In the genomic region with DNA sequence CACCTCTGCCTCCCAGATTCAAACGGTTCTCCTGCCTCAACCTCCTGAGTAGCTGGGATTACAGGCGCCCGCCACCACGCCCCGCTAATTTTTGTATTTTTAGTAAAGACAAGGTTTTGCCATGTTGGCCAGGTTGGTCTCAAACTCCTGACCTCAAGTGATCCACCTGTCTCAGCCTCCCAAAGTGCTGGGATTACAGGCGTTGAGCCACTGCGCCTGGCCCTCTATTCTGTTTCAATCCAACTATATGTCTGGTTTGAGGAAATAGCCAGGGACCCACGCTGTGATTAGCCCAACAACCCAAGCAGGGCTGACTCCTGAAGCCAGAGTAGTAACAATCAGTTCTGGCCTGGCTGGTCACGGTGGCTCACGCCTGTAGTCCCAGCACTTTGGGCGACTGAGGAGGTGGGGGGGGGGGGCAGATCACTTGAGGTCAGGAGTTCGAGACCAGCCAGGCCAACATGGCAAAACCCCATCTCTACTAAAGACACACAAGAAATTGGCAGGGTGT, we compare ENCODE assay signal across 8 cellular contexts. TPM values are rescaled to one million over a fixed set of nuclear protein-coding genes. Genes with fewer than 3 reads are reported as not detected.
DNase-seq lines count a peak whose midpoint lies in the region; ATAC-seq, FAIRE-seq and TF ChIP-seq lines count a peak whose summit lies in the region.
"Not testable (repeated sequence)": the region's sequence is repeated elsewhere in the genome, so short reads cannot be mapped to it uniquely, and the experiment has no call there.

No MANE protein-coding gene starts in this region.

- not testable (repeated sequence) for H3K4ac ChIP-seq in IMR-90 (ENCODE audit: low read depth, low read length)
- peak overlapping the region; percentile 52 for H3K4ac ChIP-seq in mesendoderm (ENCODE audit: low read depth, low read length)

- in situ Hi-C loops in IMR-90 (cut with MboI; ENCODE audit: low sequenced_read_pairs); GM12878 (cut with MboI): not testable (repeated sequence)

- H3K14ac ChIP-seq in IMR-90 (replicated peaks; ENCODE audit: low read depth, low read length): not testable (repeated sequence)

- not testable (repeated sequence) for H3K36me3 Mint-ChIP-seq in endodermal cell (ENCODE audit: low read depth)

- not testable (repeated sequence) for H3K4me3 ChIP-seq in A549; IMR-90 (ENCODE audit: insufficient read depth, low read depth, low read length); PC-9; RWPE2 (ENCODE audit: severe bottlenecking); GM12878; endodermal cell (ENCODE audit: low read length); mesendoderm (ENCODE audit: low read length); sigmoid colon

- H2BK5ac ChIP-seq in IMR-90 (ENCODE audit: low read depth, low read length, poor library complexity, severe bottlenecking); mesendoderm (ENCODE audit: low read length): not testable (repeated sequence)

- peaks cover 29% of the 10 kb centered on the region for H3K4me1 Mint-ChIP-seq in endodermal cell

- not testable (repeated sequence) for BruUV-seq in IMR-90 (replicated peaks; lab: Mats Ljungman, UMichigan); PC-9 (replicated peaks; lab: Mats Ljungman, UMichigan); GM12878 (replicated peaks; lab: Mats Ljungman, UMichigan)

- H3K79me1 ChIP-seq in IMR-90 (ENCODE audit: low read depth in 1 of 2, low read length in 2 of 2); mesendoderm (ENCODE audit: low read length): not testable (repeated sequence)

- H2AK5ac ChIP-seq in IMR-90 (ENCODE audit: low read depth, low read length): peak overlapping the region; percentile 33; the same call in 1 of the 2 replicates
- H2AK5ac ChIP-seq in mesendoderm (ENCODE audit: low read length): not testable (repeated sequence)

- not testable (repeated sequence) for H3K4me2 ChIP-seq in A549; IMR-90 (ENCODE audit: low read depth, low read length); GM12878 (ENCODE audit: control insufficient read depth, insufficient read depth); mesendoderm (ENCODE audit: low read length)
- peak overlapping the region; percentile 36; the same call in 1 of the 2 replicates for H3K4me2 ChIP-seq in PC-9

- TF ChIP-seq EP300 in A549 (IDR thresholded peaks at IDR 0.05); GM12878 (IDR thresholded peaks at IDR 0.05; ENCODE audit: borderline replicate concordance in 1 of 2, control insufficient read depth in 1 of 2, low read depth in 2 of 2, low read length in 2 of 2); sigmoid colon (IDR thresholded peaks at IDR 0.05): not testable (repeated sequence)

- H3K56ac ChIP-seq in IMR-90 (ENCODE audit: extremely low read depth, insufficient read depth, low read length); mesendoderm (ENCODE audit: low read length): not testable (repeated sequence)

- not testable (repeated sequence) for TF ChIP-seq POLR2A in A549 (IDR thresholded peaks at IDR 0.05; ENCODE audit: low read length); IMR-90 (IDR thresholded peaks at IDR 0.05; ENCODE audit: low read depth, low read length); GM12878 (IDR thresholded peaks at IDR 0.05; ENCODE audit: low read depth, low read length); sigmoid colon (IDR thresholded peaks at IDR 0.05)

- H3K9me3 Mint-ChIP-seq in endodermal cell: not testable (repeated sequence)

- H3K23ac ChIP-seq in IMR-90 (ENCODE audit: low read depth, low read length); mesendoderm (ENCODE audit: low read length): not testable (repeated sequence)

- H3K27me3 Mint-ChIP-seq in endodermal cell (ENCODE audit: insufficient read depth): not testable (repeated sequence)

- SMC1A ChIA-PET in GM12878 (lab: Charles Lee; ENCODE audit: uncharacterized antibody, unreplicated experiment): interaction anchor here (1.2 kb wide), 1 partner anchor 25 kb away, joined by 3 read pairs; no protein-coding TSS in a partner anchor

- not testable (repeated sequence) for H3K9me2 ChIP-seq in PC-9 (ENCODE audit: insufficient read depth)

- not testable (repeated sequence) for H3K9me1 ChIP-seq in IMR-90 (ENCODE audit: insufficient read depth, low read length)

- H2AFZ ChIP-seq in IMR-90 (replicated peaks; ENCODE audit: low read length, poor library complexity); PC-9; GM12878 (ENCODE audit: control insufficient read depth, low read depth, low read length): not testable (repeated sequence)

- not testable (repeated sequence) for H4K20me1 ChIP-seq in IMR-90 (ENCODE audit: insufficient read depth, low read length); PC-9 (ENCODE audit: insufficient read depth); GM12878 (ENCODE audit: control insufficient read depth, insufficient read depth)

- ATAC-seq in A549; IMR-90 (ENCODE audit: low read depth); RWPE2 (ENCODE audit: low read depth); GM12878: not testable (repeated sequence)

- not testable (repeated sequence) for H3K27me3 ChIP-seq in IMR-90 (ENCODE audit: control insufficient read depth, insufficient read depth, low read length); PC-9 (ENCODE audit: insufficient read depth, low read depth); RWPE2 (ENCODE audit: insufficient read depth, poor library complexity, severe bottlenecking); GM12878 (replicated peaks in 1 of 2; ENCODE audit: control insufficient read depth in 2 of 2, insufficient read depth in 2 of 2, low read length in 1 of 2); endodermal cell (ENCODE audit: control insufficient read depth, insufficient read depth, low read length, poor library complexity, severe bottlenecking); mesendoderm (ENCODE audit: insufficient read depth, low read length, poor library complexity); sigmoid colon

- not testable (repeated sequence) for TF ChIP-seq RAD21 in A549 (conservative IDR thresholded peaks at IDR 0.05 in 1 of 2, IDR thresholded peaks at IDR 0.05 in 1 of 2); IMR-90 (IDR thresholded peaks at IDR 0.05; ENCODE audit: low read length); GM12878 (IDR thresholded peaks at IDR 0.05; ENCODE audit: insufficient read depth, low read depth, low read length)

- TF ChIP-seq CTCF in A549 (IDR thresholded peaks at IDR 0.05); IMR-90 (conservative IDR thresholded peaks at IDR 0.05; ENCODE audit: low read depth, low read length); PC-9 (conservative IDR thresholded peaks at IDR 0.05); RWPE2 (IDR thresholded peaks at IDR 0.05; ENCODE audit: poor library complexity, severe bottlenecking); GM12878 (IDR thresholded peaks at IDR 0.05 in 2 of 3, conservative IDR thresholded peaks at IDR 0.05 in 1 of 3; ENCODE audit: control insufficient read depth in 2 of 3, extremely low read depth in 1 of 3, insufficient read depth in 1 of 3, low read depth in 3 of 3, low read length in 3 of 3); endodermal cell (conservative IDR thresholded peaks at IDR 0.05); sigmoid colon (IDR thresholded peaks at IDR 0.05): not testable (repeated sequence)

- DNase-seq in A549 (ENCODE audit: low read depth in 1 of 2, low spot score in 1 of 2); IMR-90; PC-9; GM12878 (ENCODE audit: low read depth, low spot score); mesendoderm: not testable (repeated sequence)
- DNase-seq in RWPE2 (ENCODE audit: low spot score) (peak; percentile 61), endodermal cell (peak; percentile 45), sigmoid colon (peak; percentile 40)

- WGBS in A549 (ENCODE audit: missing lambda C conversion rate): 92% methylated on average over 8 of the region's 12 CpGs
- WGBS in IMR-90 (ENCODE audit: extremely low coverage in 2 of 2, insufficient read length in 1 of 2), 2 experiments: no CpG with 5 or more reads among the region's 12 CpGs
- WGBS in GM12878 (ENCODE audit: insufficient coverage, insufficient replicate concordance, low lambda C conversion rate, missing lambda C conversion rate): 92% methylated on average over 10 of the region's 12 CpGs
- 92 to 100% methylated on average over 2 to 10 of the region's 12 CpGs for WGBS in endodermal cell (ENCODE audit: insufficient coverage in 1 of 2, insufficient read length in 1 of 2), 2 experiments
- WGBS in mesendoderm (ENCODE audit: extremely low coverage, insufficient coverage, low lambda C conversion rate): no CpG with 5 or more reads among the region's 12 CpGs
- 89 to 93% methylated on average over 12 of the region's 12 CpGs for WGBS in sigmoid colon, 2 donors

- peak overlapping the region; percentile 9 to 70; a peak in 4 of 6 replicates for H3K27ac ChIP-seq in A549
- 0 out of 2 replicates have a peak overlapping the region, but pooled peaks have one; percentile 7 for H3K27ac ChIP-seq in IMR-90 (ENCODE audit: insufficient read depth, low read length)
- H3K27ac ChIP-seq in PC-9: peak overlapping the region; percentile 61
- H3K27ac ChIP-seq in RWPE2 (ENCODE audit: poor library complexity, severe bottlenecking); GM12878 (ENCODE audit: control insufficient read depth, insufficient read depth); endodermal cell (ENCODE audit: low read depth, low read length); mesendoderm (ENCODE audit: low read depth, low read length); sigmoid colon: not testable (repeated sequence)

- intact Hi-C loops in IMR-90 (cut with micrococcal nuclease); PC-9 (cut with micrococcal nuclease; ENCODE audit: unreplicated experiment); GM12878 (cut with micrococcal nuclease; ENCODE audit: unreplicated experiment); sigmoid colon (cut with DNase I): not testable (repeated sequence)

- CTCF ChIA-PET in A549 (lab: Yijun Ruan, JAX) (interaction anchor here (1.2 kb wide), 1 partner anchor 110 kb away, joined by 3 read pairs; no protein-coding TSS in a partner anchor), IMR-90 (lab: Yijun Ruan, JAX) (interaction anchor here (1.0 kb wide), 1 partner anchor 40 kb away, joined by 3 read pairs; no protein-coding TSS in a partner anchor), PC-9 (lab: Charles Lee) (interaction anchor here (0.7 kb wide), 1 partner anchor 40 kb away, joined by 3 read pairs; no protein-coding TSS in a partner anchor), GM12878 (lab: Yijun Ruan, JAX) (interaction anchor here (0.6 kb wide), 1 partner anchor 28 kb away, joined by 3 read pairs; no protein-coding TSS in a partner anchor)

- H3K9me3 ChIP-seq in A549; IMR-90 (ENCODE audit: control insufficient read depth, insufficient read depth, low read length); PC-9 (ENCODE audit: insufficient read depth, low read depth); RWPE2 (ENCODE audit: severe bottlenecking); GM12878 (replicated peaks; ENCODE audit: control insufficient read depth, insufficient read depth, low read length); endodermal cell (ENCODE audit: control insufficient read depth, low read length); sigmoid colon: not testable (repeated sequence)

- RAD21 ChIA-PET in GM12878 (lab: Charles Lee; ENCODE audit: unreplicated experiment): interaction anchor here (0.9 to 1.0 kb wide), 2 partner anchors 9 to 42 kb away, joined by 3 read pairs; no protein-coding TSS in a partner anchor

- not testable (repeated sequence) for H2AK9ac ChIP-seq in IMR-90 (replicated peaks; ENCODE audit: low read depth, low read length, poor library complexity)

- H4K5ac ChIP-seq in IMR-90 (ENCODE audit: low read depth, low read length); mesendoderm (ENCODE audit: low read length): not testable (repeated sequence)

- peaks cover 35% of the 10 kb centered on the region for H3K4me1 ChIP-seq in A549
- peaks cover 12% of the 10 kb centered on the region for H3K4me1 ChIP-seq in IMR-90 (ENCODE audit: control insufficient read depth, insufficient read depth, low read length)
- peaks cover 53% of the 10 kb centered on the region for H3K4me1 ChIP-seq in PC-9 (replicated peaks; ENCODE audit: insufficient read depth)
- peaks cover 36% of the 10 kb centered on the region for H3K4me1 ChIP-seq in RWPE2 (ENCODE audit: insufficient read depth, poor library complexity, severe bottlenecking)
- peaks cover 32% of the 10 kb centered on the region for H3K4me1 ChIP-seq in GM12878 (ENCODE audit: control insufficient read depth, insufficient read depth, low read length)
- H3K4me1 ChIP-seq in endodermal cell (ENCODE audit: control insufficient read depth, insufficient read depth, low read length); mesendoderm (ENCODE audit: control insufficient read depth, low read depth, low read length): not testable (repeated sequence)
- peaks cover 0 to 26% (median 19%) of the 10 kb centered on the region in 4 donors for H3K4me1 ChIP-seq in sigmoid colon

- POLR2A ChIA-PET in A549 (lab: Yijun Ruan, JAX); IMR-90 (lab: Charles Lee; ENCODE audit: unreplicated experiment): not testable (repeated sequence)
- POLR2A ChIA-PET in PC-9 (lab: Charles Lee; ENCODE audit: unreplicated experiment) (interaction anchor here (0.7 kb wide), 1 partner anchor 312 kb away, joined by 35 read pairs; no protein-coding TSS in a partner anchor), GM12878 (lab: Charles Lee) (interaction anchor here (1.3 kb wide), 1 partner anchor 9 kb away, joined by 3 read pairs; no protein-coding TSS in a partner anchor)

- dilution Hi-C loops in IMR-90 (cut with HindIII; ENCODE audit: low sequenced_read_pairs, unreplicated experiment): not testable (repeated sequence)

- H2BK15ac ChIP-seq in IMR-90 (ENCODE audit: low read depth, low read length): peak overlapping the region; percentile 78; the same call in 1 of the 3 replicates
- H2BK15ac ChIP-seq in mesendoderm (replicated peaks; ENCODE audit: low read depth): not testable (repeated sequence)

- H4K91ac ChIP-seq in IMR-90 (ENCODE audit: insufficient read depth, low read depth, low read length): peak overlapping the region; percentile 28; the same call in 1 of the 2 replicates

- not testable (repeated sequence) for H3K4me3 Mint-ChIP-seq in endodermal cell

- not testable (repeated sequence) for H2BK20ac ChIP-seq in IMR-90 (ENCODE audit: low read depth, low read length)

- not testable (repeated sequence) for H3K9ac ChIP-seq in IMR-90 (ENCODE audit: low read depth, low read length); GM12878 (ENCODE audit: control insufficient read depth, insufficient read depth, low read length); endodermal cell (ENCODE audit: extremely low read depth, low read length, poor library complexity, severe bottlenecking); mesendoderm (ENCODE audit: low read length)

- peaks cover 38% of the 10 kb centered on the region for H3F3A ChIP-seq in PC-9 (ENCODE audit: insufficient read depth, low read depth)

- H2BK120ac ChIP-seq in IMR-90 (ENCODE audit: low read depth, low read length): peak overlapping the region; percentile 35; the same call in 1 of the 2 replicates
- not testable (repeated sequence) for H2BK120ac ChIP-seq in mesendoderm (ENCODE audit: low read depth, low read length)

- H3K79me2 ChIP-seq in PC-9 (ENCODE audit: low read depth); GM12878 (ENCODE audit: control insufficient read depth, insufficient read depth, low read length); mesendoderm (ENCODE audit: control insufficient read depth, insufficient read depth, low read length): not testable (repeated sequence)

- H4K8ac ChIP-seq in IMR-90 (ENCODE audit: low read depth in 2 of 2, low read length in 2 of 2); mesendoderm (ENCODE audit: low read depth, low read length): not testable (repeated sequence)

- FAIRE-seq in A549 (lab: Jason Lieb, UNC); GM12878 (lab: Jason Lieb, UNC): not testable (repeated sequence)

- not testable (repeated sequence) for H3K18ac ChIP-seq in IMR-90 (ENCODE audit: low read depth, low read length); mesendoderm (ENCODE audit: low read length)

- not testable (repeated sequence) for H3K27ac Mint-ChIP-seq in endodermal cell

- not testable (repeated sequence) for H3K36me3 ChIP-seq in IMR-90 (ENCODE audit: control insufficient read depth, insufficient read depth, low read length); PC-9 (ENCODE audit: low read depth); RWPE2 (ENCODE audit: low read depth); GM12878 (ENCODE audit: control insufficient read depth in 2 of 2, insufficient read depth in 2 of 2, low read length in 1 of 2); endodermal cell (ENCODE audit: control insufficient read depth, insufficient read depth, low read length); mesendoderm (ENCODE audit: control insufficient read depth, insufficient read depth, low read length); sigmoid colon

RNA-seq across cellular contexts. Expression of a gene that starts 24.9 kb away (rescaled TPM):
- polyA plus RNA-seq in A549 (2011; rRNA removed): 22.2 and 29.5 TPM in 2 replicates
- polyA plus RNA-seq in A549 (2012; cell fraction: cytosol; rRNA removed): 6.8 and 8.8 TPM in 2 replicates
- polyA plus RNA-seq in A549 (2012; cell fraction: nucleus; rRNA removed): 8.9 and 11.6 TPM in 2 replicates
- polyA plus RNA-seq in A549 (2017; fragmentation: RNase III; extraction: RNeasy Plus Mini Kit Qiagen cat#74134 plus additional on column Dnase treatment): 28.1 to 30.5 TPM (median 29.9 TPM) in 3 replicates
- polyA minus RNA-seq in A549 (2011; rRNA and poly(A)+ RNA removed): 48.5 and 50.5 TPM in 2 replicates
- 25.8 and 27.8 TPM in 2 replicates for total RNA-seq in IMR-90 (2012; rRNA removed)
- 6.9 and 9.1 TPM in 2 replicates for polyA plus RNA-seq in IMR-90 (2012; rRNA removed)
- 2.4 and 4.1 TPM in 2 replicates for polyA plus RNA-seq in IMR-90 (2012; cell fraction: cytosol; rRNA removed)
- polyA plus RNA-seq in IMR-90 (2012; cell fraction: nucleus; rRNA removed; ENCODE audit: low replicate concordance): 3.4 and 8.6 TPM in 2 replicates
- total RNA-seq in PC-9 (2021): 63.8 and 67.3 TPM in 2 replicates
- 213 and 215 TPM in 2 replicates for total RNA-seq in GM12878 (2013; cell fraction: nucleolus; rRNA removed)
- 40.8 and 45.6 TPM in 2 replicates for total RNA-seq in GM12878 (2014; rRNA removed)
- total RNA-seq in GM12878 (2014; rRNA removed; fragmentation: Illumina TruSeq; extraction: Trizol): 40.2 and 40.5 TPM in 2 replicates
- total RNA-seq in GM12878 (2021): 76.6 and 81.3 TPM in 2 replicates
- polyA plus RNA-seq in GM12878 (2011; ENCODE audit: low read depth): 20.6 TPM
- polyA plus RNA-seq in GM12878 (2011; rRNA removed): 48.1 and 54.3 TPM in 2 replicates
- 37.7 and 55.2 TPM in 2 replicates for polyA plus RNA-seq in GM12878 (2011; cell fraction: cytosol; rRNA removed)
- 47.8 and 55.7 TPM in 2 replicates for polyA plus RNA-seq in GM12878 (2011; cell fraction: nucleus; rRNA removed)
- polyA plus RNA-seq in GM12878 (2012): 25.9 and 54.1 TPM in 2 replicates
- polyA plus RNA-seq in GM12878 (2014; fragmentation: Illumina TruSeq; extraction: Trizol): 54.8 and 62.7 TPM in 2 replicates
- polyA plus RNA-seq in GM12878 (2014; fragmentation: Nextera tagmentation; extraction: Ambion mirVana): 10 to 100 TPM in 1 of 2 experiments, 1 to 10 TPM in 1; 8.5 to 12.4 TPM
- 40.4 and 43.2 TPM in 2 replicates for polyA plus RNA-seq in GM12878 (2014; rRNA removed)
- 10 to 100 TPM; 14.0 to 16.9 TPM for polyA plus RNA-seq in GM12878 (2016; fragmentation: Nextera tagmentation; extraction: Ambion mirVana)
- 87.0 and 96.8 TPM in 2 replicates for polyA minus RNA-seq in GM12878 (2011; rRNA and poly(A)+ RNA removed)
- 42.6 and 44.9 TPM in 2 replicates for polyA minus RNA-seq in GM12878 (2011; cell fraction: cytosol; rRNA and poly(A)+ RNA removed)
- polyA minus RNA-seq in GM12878 (2011; cell fraction: nucleus; rRNA and poly(A)+ RNA removed): 40.7 and 55.8 TPM in 2 replicates
- 100 to 1,000 TPM; 100 to 123 TPM for total RNA-seq in endodermal cell
- polyA plus RNA-seq in endodermal cell (2013, experiment 1 of 2): 45.7 TPM
- polyA plus RNA-seq in endodermal cell (2013, experiment 2 of 2): 46.1 TPM
- polyA plus RNA-seq in mesendoderm (2013, experiment 1 of 2): 22.0 TPM
- 21.5 TPM for polyA plus RNA-seq in mesendoderm (2013, experiment 2 of 2)
- total RNA-seq in sigmoid colon: 10 to 100 TPM; 11.4 to 20.2 (median 15.9) TPM
- polyA plus RNA-seq in sigmoid colon: 10 to 100 TPM; 17.6 to 27.0 (median 21.0) TPM
